ENCODE assay signal across 12 cellular contexts in the genomic region with DNA sequence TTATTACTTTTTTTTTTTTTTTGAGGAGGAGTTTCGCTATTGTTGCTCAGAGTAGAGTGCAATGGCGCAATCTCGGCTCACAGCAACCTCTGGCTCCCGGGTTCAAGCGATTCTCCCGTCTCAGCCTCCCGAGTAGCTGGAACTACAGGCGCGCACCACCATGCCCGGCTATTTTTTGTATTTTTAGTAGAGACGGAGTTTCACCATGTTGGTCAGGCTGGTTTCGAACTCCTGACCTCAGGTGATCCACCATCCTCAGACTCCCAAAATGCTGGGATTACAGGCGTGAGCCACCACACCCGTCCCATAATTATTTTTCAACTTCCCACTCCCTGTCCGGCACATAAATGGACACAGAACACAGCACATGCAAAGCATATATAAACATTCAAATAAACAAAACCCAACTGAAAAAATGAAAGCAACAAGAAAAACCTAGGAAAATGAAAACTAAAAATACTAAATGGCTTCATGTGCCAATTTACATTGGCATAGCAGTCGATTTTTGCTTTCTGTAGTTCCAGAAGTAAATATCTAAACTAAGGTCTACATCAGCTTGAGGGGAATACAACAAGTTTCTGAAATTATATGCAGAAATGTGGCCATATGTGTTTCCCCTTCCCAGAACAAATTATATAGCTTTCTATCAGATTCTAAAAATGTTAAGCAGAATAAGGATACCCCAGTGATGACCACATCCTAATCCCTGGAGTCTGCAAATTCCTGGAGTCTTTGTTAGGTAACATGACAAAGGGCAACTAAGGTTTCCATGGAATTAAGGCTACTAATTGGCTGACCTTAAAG.
A peak's percentile ranks its signal among the peaks of the same experiment; 100 is the strongest.
DNase-seq lines count a peak whose midpoint lies in the region; ATAC-seq and TF ChIP-seq lines count a peak whose summit lies in the region.
"Had no signal": no experiment of that assay in that cellular context is flagged by ENCODE, and none has a peak within 500 bp of the region (broad histone marks: within the 10 kb centered on the region; RNA-seq: fewer than 3 reads in every experiment).

No MANE protein-coding gene starts in this region.

- no peaks in the 10 kb centered on the region for H3K36me3 Mint-ChIP-seq in activated T-helper 1 cell treated with anti-CD3 and anti-CD28 coated beads, Interleukin-12 subunit alpha, Interleukin-12 subunit beta, Interleukin-2, Interleukin-4 antibody, amounts not matched to agents 30 ng/mL and 10 ng/mL and 1 ng/mL, durations not matched to agents 14 hours and 24 hours and 36 hours (ENCODE audit: low read depth)
- H3K36me3 Mint-ChIP-seq in natural killer cell treated with Interleukin-12 subunit alpha and Interleukin-12 subunit beta and Interleukin-15 and Interleukin-18, amount 100 ng/mL, for 72 hours, result no peaks in the 10 kb centered on the region

- H3K4me1 Mint-ChIP-seq in activated T-helper 1 cell treated with anti-CD3 and anti-CD28 coated beads, Interleukin-12 subunit alpha, Interleukin-12 subunit beta, Interleukin-2, Interleukin-4 antibody, amounts not matched to agents 30 ng/mL and 10 ng/mL and 1 ng/mL, durations not matched to agents 14 hours and 24 hours and 36 hours (ENCODE audit: low read depth), result peaks cover 40% of the 10 kb centered on the region
- peaks cover 24 to 38% of the 10 kb centered on the region in 2 donors for H3K4me1 Mint-ChIP-seq in natural killer cell treated with Interleukin-12 subunit alpha and Interleukin-12 subunit beta and Interleukin-15 and Interleukin-18, amount 100 ng/mL, for 72 hours (ENCODE audit: low read depth in 2 of 2)

- H3F3A ChIP-seq in DOHH2 (ENCODE audit: control insufficient read depth, insufficient read depth), result peaks cover 74% of the 10 kb centered on the region
- peaks cover 23% of the 10 kb centered on the region for H3F3A ChIP-seq in Loucy (ENCODE audit: low read depth)

- H3K79me2 ChIP-seq in DOHH2 (ENCODE audit: control insufficient read depth, low read length) (peaks cover 6% of the 10 kb centered on the region), Loucy (ENCODE audit: insufficient read depth, low read length) (peaks cover 12% of the 10 kb centered on the region)

- H3K4me1 ChIP-seq in DOHH2 (ENCODE audit: control insufficient read depth, low read length) (peaks cover 66% of the 10 kb centered on the region), Loucy (ENCODE audit: insufficient read depth, low read length, poor library complexity, severe bottlenecking) (peaks cover 47% of the 10 kb centered on the region)

- DNase-seq in activated T-helper 1 cell treated with anti-CD3 and anti-CD28 coated beads, Interleukin-12 subunit alpha, Interleukin-12 subunit beta, Interleukin-2, Interleukin-4 antibody, amounts not matched to agents 30 ng/mL and 10 ng/mL and 1 ng/mL, durations not matched to agents 14 hours and 24 hours and 36 hours (ENCODE audit: low spot score), result no peak
- no peak for DNase-seq in natural killer cell treated with Interleukin-12 subunit alpha and Interleukin-12 subunit beta and Interleukin-15 and Interleukin-18, amount 100 ng/mL, for 72 hours (ENCODE audit: low spot score)
- no peak for DNase-seq in mucosa of gallbladder (ENCODE audit: low spot score)
- DNase-seq in RKO (ENCODE audit: low spot score), result no peak
- DNase-seq in AG08395 (ENCODE audit: low spot score), result no peak
- DNase-seq: aorta; DMS153; effector memory CD4-positive, alpha-beta T cell; left ventricle myocardium superior; posterior cingulate gyrus had no signal

- peak overlapping the region; percentile 87 for H3K27ac Mint-ChIP-seq in activated T-helper 1 cell treated with anti-CD3 and anti-CD28 coated beads, Interleukin-12 subunit alpha, Interleukin-12 subunit beta, Interleukin-2, Interleukin-4 antibody, amounts not matched to agents 30 ng/mL and 10 ng/mL and 1 ng/mL, durations not matched to agents 14 hours and 24 hours and 36 hours
- H3K27ac Mint-ChIP-seq in natural killer cell treated with Interleukin-12 subunit alpha and Interleukin-12 subunit beta and Interleukin-15 and Interleukin-18, amount 100 ng/mL, for 72 hours, result peak overlapping the region; percentile 57 to 83

- peaks cover 2% of the 10 kb centered on the region for H3K27me3 Mint-ChIP-seq in activated T-helper 1 cell treated with anti-CD3 and anti-CD28 coated beads, Interleukin-12 subunit alpha, Interleukin-12 subunit beta, Interleukin-2, Interleukin-4 antibody, amounts not matched to agents 30 ng/mL and 10 ng/mL and 1 ng/mL, durations not matched to agents 14 hours and 24 hours and 36 hours (ENCODE audit: insufficient read depth)
- H3K27me3 Mint-ChIP-seq in natural killer cell treated with Interleukin-12 subunit alpha and Interleukin-12 subunit beta and Interleukin-15 and Interleukin-18, amount 100 ng/mL, for 72 hours, result no peaks in the 10 kb centered on the region

- peak overlapping the region; percentile 75 for H3K4me3 Mint-ChIP-seq in activated T-helper 1 cell treated with anti-CD3 and anti-CD28 coated beads, Interleukin-12 subunit alpha, Interleukin-12 subunit beta, Interleukin-2, Interleukin-4 antibody, amounts not matched to agents 30 ng/mL and 10 ng/mL and 1 ng/mL, durations not matched to agents 14 hours and 24 hours and 36 hours
- peak overlapping the region; percentile 75 for H3K4me3 Mint-ChIP-seq in natural killer cell treated with Interleukin-12 subunit alpha and Interleukin-12 subunit beta and Interleukin-15 and Interleukin-18, amount 100 ng/mL, for 72 hours

- H4K20me1 ChIP-seq in DOHH2 (ENCODE audit: control insufficient read depth, insufficient read depth, low read depth, low read length) (no peaks in the 10 kb centered on the region), Loucy (ENCODE audit: insufficient read depth, low read length, poor library complexity, severe bottlenecking) (peaks cover 10% of the 10 kb centered on the region)

- H3K9ac ChIP-seq in Loucy (ENCODE audit: low read depth, low read length, poor library complexity, severe bottlenecking), result peak overlapping the region; percentile 17

- intact Hi-C loops in activated T-helper 1 cell treated with anti-CD3 and anti-CD28 coated beads, Interleukin-12 subunit alpha, Interleukin-12 subunit beta, Interleukin-2, Interleukin-4 antibody, amounts not matched to agents 30 ng/mL and 10 ng/mL and 1 ng/mL, durations not matched to agents 14 hours and 24 hours and 36 hours (cut with micrococcal nuclease), result no loop called here

- no peak for ATAC-seq in natural killer cell treated with Interleukin-12 subunit alpha and Interleukin-12 subunit beta and Interleukin-15 and Interleukin-18, amount 100 ng/mL, for 72 hours
- ATAC-seq: left ventricle myocardium superior had no signal

- no peaks in the 10 kb centered on the region for H3K27me3 ChIP-seq in DOHH2 (ENCODE audit: control insufficient read depth, low read length)
- H3K27me3 ChIP-seq in Loucy (ENCODE audit: insufficient read depth, low read length, poor library complexity, severe bottlenecking), result no peaks in the 10 kb centered on the region

- peak overlapping the region; percentile 18 for H3K4me2 ChIP-seq in DOHH2 (ENCODE audit: low read length)
- H3K4me2 ChIP-seq in Loucy (ENCODE audit: low read depth, low read length, poor library complexity, severe bottlenecking), result no peak overlapping the region

- no peak overlapping the region for H3K4me3 ChIP-seq in DOHH2 (ENCODE audit: low read length)
- H3K4me3 ChIP-seq in Loucy (ENCODE audit: low read length, poor library complexity, severe bottlenecking), result no peak overlapping the region

- H3K9me3 ChIP-seq in DOHH2 (ENCODE audit: control insufficient read depth, insufficient read depth, low read length) (no peaks in the 10 kb centered on the region), Loucy (ENCODE audit: insufficient read depth, low read depth, low read length) (no peaks in the 10 kb centered on the region)

- H3K36me3 ChIP-seq in DOHH2 (ENCODE audit: control insufficient read depth, low read length) (peaks cover 28% of the 10 kb centered on the region), Loucy (ENCODE audit: insufficient read depth, low read length) (no peaks in the 10 kb centered on the region)

- TF ChIP-seq CTCF in DOHH2 (IDR thresholded peaks at IDR 0.05; ENCODE audit: low read depth, low read length, poor library complexity, severe bottlenecking), result no peak
- TF ChIP-seq CTCF in Loucy (conservative IDR thresholded peaks at IDR 0.05; ENCODE audit: low read length), result no peak

- no peaks in the 10 kb centered on the region for H3K9me3 Mint-ChIP-seq in activated T-helper 1 cell treated with anti-CD3 and anti-CD28 coated beads, Interleukin-12 subunit alpha, Interleukin-12 subunit beta, Interleukin-2, Interleukin-4 antibody, amounts not matched to agents 30 ng/mL and 10 ng/mL and 1 ng/mL, durations not matched to agents 14 hours and 24 hours and 36 hours
- no peaks in the 10 kb centered on the region for H3K9me3 Mint-ChIP-seq in natural killer cell treated with Interleukin-12 subunit alpha and Interleukin-12 subunit beta and Interleukin-15 and Interleukin-18, amount 100 ng/mL, for 72 hours

- no peaks in the 10 kb centered on the region for H3K9me2 ChIP-seq in DOHH2 (replicated peaks; ENCODE audit: control insufficient read depth, low read length)
- no peaks in the 10 kb centered on the region for H3K9me2 ChIP-seq in Loucy (replicated peaks; ENCODE audit: low read depth, low read length)

- H2AFZ ChIP-seq in Loucy (ENCODE audit: low read length), result no peak overlapping the region

- peak overlapping the region; percentile 19 for H3K27ac ChIP-seq in DOHH2 (ENCODE audit: low read depth, low read length)
